ENCODE assay signal across 13 cellular contexts in the genomic region with DNA sequence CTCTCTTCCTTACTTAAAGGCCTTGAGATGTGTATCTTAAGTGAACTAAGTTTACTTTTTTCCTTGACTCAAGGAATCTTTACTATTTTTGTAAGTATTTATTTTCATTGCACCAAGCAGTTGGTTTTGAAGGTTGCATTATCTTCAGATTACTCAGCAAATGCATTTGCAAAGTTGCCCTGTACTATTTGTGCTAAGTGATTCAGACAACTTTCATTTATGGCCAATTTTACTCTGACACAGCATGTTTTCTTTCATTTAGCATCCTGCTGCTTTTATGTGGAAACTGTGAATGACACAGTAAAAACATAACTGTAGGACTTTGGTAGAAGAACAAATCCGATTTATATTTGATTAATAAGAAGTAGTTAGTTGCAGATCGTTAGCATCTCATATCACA.
DNase-seq lines count a peak whose midpoint lies in the region; ATAC-seq and TF ChIP-seq lines count a peak whose summit lies in the region.
"Had no signal": no experiment of that assay in that cellular context is flagged by ENCODE, and none has a peak within 500 bp of the region (broad histone marks: within the 10 kb centered on the region; RNA-seq: fewer than 3 reads in every experiment).

No MANE protein-coding gene starts in this region.

- H3K27ac ChIP-seq in mesodermal cell (ENCODE audit: low read depth, low read length, severe bottlenecking) = peak overlapping the region; percentile 6
- H3K27ac ChIP-seq: coronary artery, neural progenitor cell had no signal

- peaks cover 6% of the 10 kb centered on the region for H3K4me1 ChIP-seq in mesodermal cell (ENCODE audit: control insufficient read depth, insufficient read depth, low read length, poor library complexity, severe bottlenecking)
- H3K4me1 ChIP-seq: neural progenitor cell had no signal

- no peak for TF ChIP-seq CTCF in chondrocyte (IDR thresholded peaks at IDR 0.05)

- H3K4me3 ChIP-seq in mesodermal cell (ENCODE audit: extremely low read depth, insufficient read depth, low read length, poor library complexity, severe bottlenecking) = no peak overlapping the region
- H3K4me3 ChIP-seq: coronary artery, neural progenitor cell had no signal

- DNase-seq in AG08396 (ENCODE audit: low spot score) (peak; percentile 20), LHCN-M2 (ENCODE audit: low read depth) (peak; percentile 89), chondrocyte (ENCODE audit: low spot score) (no peak), DMS79 treated with DMSO at 0.1 percent for 48 hours (lab: John Stamatoyannopoulos, UW) (no peak)
- DNase-seq in activated CD4-positive, alpha-beta T cell treated with anti-CD3 and anti-CD28 coated beads, Interleukin-2, amount 50 U/mL, for 4 hours = no peak
- DNase-seq: CD4-positive, CD25-positive, alpha-beta regulatory T cell; NCI-H1105 treated with DMSO at 0.1 percent for 48 hours; stimulated activated CD4-positive, alpha-beta T cell treated with anti-CD3 and anti-CD28 coated beads, Interleukin-4, amount 100 ng/mL, for 1 hour had no signal

- peak overlapping the region; percentile 86 for H3K27ac Mint-ChIP-seq in chondrocyte (ENCODE audit: unreplicated experiment)
- H3K27ac Mint-ChIP-seq: CD4-positive, CD25-positive, alpha-beta regulatory T cell; neural progenitor cell had no signal

- ATAC-seq in HG03378 (IDR thresholded peaks at IDR 0.05; ENCODE audit: unreplicated experiment) (no peak), HG03342 (IDR thresholded peaks at IDR 0.05; ENCODE audit: unreplicated experiment) (no peak)

- no peak overlapping the region for H3K4me3 Mint-ChIP-seq in chondrocyte (ENCODE audit: unreplicated experiment)
- H3K4me3 Mint-ChIP-seq: neural progenitor cell had no signal

- no peaks in the 10 kb centered on the region for H3K36me3 Mint-ChIP-seq in chondrocyte (ENCODE audit: low read depth)
- H3K36me3 Mint-ChIP-seq: CD4-positive, CD25-positive, alpha-beta regulatory T cell; neural progenitor cell had no signal

- H3K36me3 ChIP-seq in mesodermal cell (ENCODE audit: control insufficient read depth, insufficient read depth, low read length) = no peaks in the 10 kb centered on the region
- H3K36me3 ChIP-seq: neural progenitor cell had no signal

- peaks cover 7% of the 10 kb centered on the region for H3K9me3 Mint-ChIP-seq in chondrocyte (ENCODE audit: low read depth)

- no CpG with 5 or more reads among the region's 2 CpGs for WGBS in mesodermal cell (ENCODE audit: insufficient coverage in 2 of 2), 2 experiments

- no peaks in the 10 kb centered on the region for H3K9me3 ChIP-seq in mesodermal cell (ENCODE audit: control insufficient read depth, low read length)

- peaks cover 19% of the 10 kb centered on the region for H3K4me1 Mint-ChIP-seq in chondrocyte (ENCODE audit: low read depth)
- H3K4me1 Mint-ChIP-seq: CD4-positive, CD25-positive, alpha-beta regulatory T cell had no signal

- peaks cover 3% of the 10 kb centered on the region for H3K27me3 Mint-ChIP-seq in chondrocyte (ENCODE audit: low read depth)
- H3K27me3 Mint-ChIP-seq: CD4-positive, CD25-positive, alpha-beta regulatory T cell had no signal

Comparison
In these comparisons a context has a peak if more than half of its experiments do, and no peak if none do; other contexts are left out.
1. DNase-seq: peak in AG08396 (single experiment) and LHCN-M2 (single experiment); none in chondrocyte (single experiment), activated CD4-positive, alpha-beta T cell treated with anti-CD3 and anti-CD28 coated beads, Interleukin-2, amount 50 U/mL, for 4 hours (0 of 2) and DMS79 treated with DMSO at 0.1 percent for 48 hours (single experiment).